ENCODE assay signal across 15 cellular contexts in the genomic region with DNA sequence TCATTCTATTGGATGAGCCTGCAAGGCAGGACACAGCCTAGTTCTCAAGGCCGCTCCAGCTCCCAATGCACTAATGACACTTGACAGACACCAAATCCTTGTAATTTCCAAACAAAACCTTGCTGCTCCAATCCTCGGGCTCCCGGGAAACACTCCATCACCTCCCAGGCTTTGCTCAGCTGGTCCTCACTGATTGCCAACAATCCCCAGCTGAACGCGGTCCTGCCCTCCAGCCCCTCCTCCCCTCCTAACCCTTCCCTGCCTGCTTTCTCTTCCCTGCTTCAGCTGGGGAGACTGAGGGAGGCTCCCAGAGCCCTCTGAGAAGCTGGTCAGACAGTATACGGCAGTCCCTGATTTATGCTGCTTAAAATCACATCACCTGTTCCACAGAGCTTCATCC.
A peak's percentile ranks its signal among the peaks of the same experiment; 100 is the strongest.
DNase-seq lines count a peak whose midpoint lies in the region; TF ChIP-seq lines count a peak whose summit lies in the region.
"Had no signal": no experiment of that assay in that cellular context is flagged by ENCODE, and none has a peak within 500 bp of the region (broad histone marks: within the 10 kb centered on the region; RNA-seq: fewer than 3 reads in every experiment).

No MANE protein-coding gene starts in this region.

- H3K27me3 Mint-ChIP-seq in neural progenitor cell (ENCODE audit: insufficient read depth, low read depth): peaks cover 4% of the 10 kb centered on the region

- H2AFZ ChIP-seq in neural progenitor cell (replicated peaks): peak overlapping the region; percentile 5

- no peaks in the 10 kb centered on the region for H3K36me3 Mint-ChIP-seq in neural progenitor cell
- H3K36me3 Mint-ChIP-seq: activated naive CD4-positive, alpha-beta T cell treated with anti-CD3 and anti-CD28 coated beads, Interleukin-2, amount 10 ng/mL, durations not matched to agents 7 days and 5 days had no signal

- DNase-seq in G401 (ENCODE audit: low spot score): peak; percentile 77
- peak; percentile 70 for DNase-seq in NCI-H2227 treated with DMSO at 0.1 percent for 48 hours (lab: John Stamatoyannopoulos, UW)
- DNase-seq in neural progenitor cell (ENCODE audit: low spot score): peak; percentile 63
- no peak for DNase-seq in activated CD4-positive, alpha-beta T cell treated with anti-CD3 and anti-CD28 coated beads for 4 hours
- DNase-seq in SW480 (ENCODE audit: low spot score): no peak
- no peak for DNase-seq in NCI-H1694 treated with DMSO at 0.1 percent for 48 hours (lab: John Stamatoyannopoulos, UW)
- DNase-seq in stimulated activated CD4-positive, alpha-beta T cell treated with anti-CD3 and anti-CD28 coated beads, Interleukin-2, amount 100 ng/mL, for 48 hours: no peak
- DNase-seq: activated naive CD4-positive, alpha-beta T cell treated with anti-CD3 and anti-CD28 coated beads, Interleukin-2, amount 10 ng/mL, durations not matched to agents 7 days and 5 days; activated T-cell treated with anti-CD3 and anti-CD28 coated beads, Interleukin-2, amount 50 U/mL, for 48 hours; central memory CD4-positive, alpha-beta T cell; NCI-H2107; NCI-H526; stomach had no signal

- H3K4me3 ChIP-seq in neural progenitor cell: no peak overlapping the region
- H3K4me3 ChIP-seq: BLaER1 treated with 17β-estradiol and CSF1 and Interleukin-3, amounts not matched to agents 10 nM and 100 nM; stomach had no signal

- peaks cover 8% of the 10 kb centered on the region for H3K4me1 Mint-ChIP-seq in neural progenitor cell
- H3K4me1 Mint-ChIP-seq: activated naive CD4-positive, alpha-beta T cell treated with anti-CD3 and anti-CD28 coated beads, Interleukin-2, amount 10 ng/mL, durations not matched to agents 7 days and 5 days had no signal

- H3K27me3 ChIP-seq in neural progenitor cell: no peaks in the 10 kb centered on the region
- H3K27me3 ChIP-seq: BLaER1 treated with 17β-estradiol and CSF1 and Interleukin-3, amounts not matched to agents 10 nM and 100 nM had no signal

- H3K4me2 ChIP-seq in neural progenitor cell: no peak overlapping the region
- H3K4me2 ChIP-seq: BLaER1 treated with 17β-estradiol and CSF1 and Interleukin-3, amounts not matched to agents 10 nM and 100 nM had no signal

- no peaks in the 10 kb centered on the region for H3K4me1 ChIP-seq in neural progenitor cell
- H3K4me1 ChIP-seq: BLaER1 treated with 17β-estradiol and CSF1 and Interleukin-3, amounts not matched to agents 10 nM and 100 nM had no signal

- no peaks in the 10 kb centered on the region for H3K9me3 ChIP-seq in neural progenitor cell (ENCODE audit: low read depth)
- H3K9me3 ChIP-seq: BLaER1 treated with 17β-estradiol and CSF1 and Interleukin-3, amounts not matched to agents 10 nM and 100 nM; stomach had no signal

- no peak for TF ChIP-seq CTCF in neural progenitor cell (IDR thresholded peaks at IDR 0.05)

- no peak overlapping the region for H3K27ac Mint-ChIP-seq in neural progenitor cell
- H3K27ac Mint-ChIP-seq: activated naive CD4-positive, alpha-beta T cell treated with anti-CD3 and anti-CD28 coated beads, Interleukin-2, amount 10 ng/mL, durations not matched to agents 7 days and 5 days had no signal

- no peaks in the 10 kb centered on the region for H3K79me2 ChIP-seq in neural progenitor cell (ENCODE audit: low read depth)

- no peak overlapping the region for H3K4me3 Mint-ChIP-seq in neural progenitor cell
- H3K4me3 Mint-ChIP-seq: activated naive CD4-positive, alpha-beta T cell treated with anti-CD3 and anti-CD28 coated beads, Interleukin-2, amount 10 ng/mL, durations not matched to agents 7 days and 5 days had no signal

- H3K9me3 Mint-ChIP-seq in neural progenitor cell: no peaks in the 10 kb centered on the region
- H3K9me3 Mint-ChIP-seq: activated naive CD4-positive, alpha-beta T cell treated with anti-CD3 and anti-CD28 coated beads, Interleukin-2, amount 10 ng/mL, durations not matched to agents 7 days and 5 days had no signal

- H3K27ac ChIP-seq in cingulate gyrus (ENCODE audit: low read depth, low read length): peak overlapping the region; percentile 69
- H3K27ac ChIP-seq in neural progenitor cell: no peak overlapping the region
- H3K27ac ChIP-seq: BLaER1 treated with 17β-estradiol and CSF1 and Interleukin-3, amounts not matched to agents 10 nM and 100 nM; stomach had no signal

- in situ Hi-C loops in G401 (cut with HindIII; ENCODE audit: low sequenced_read_pairs): no loop called here

- no peaks in the 10 kb centered on the region for H3K36me3 ChIP-seq in neural progenitor cell
- H3K36me3 ChIP-seq: BLaER1 treated with 17β-estradiol and CSF1 and Interleukin-3, amounts not matched to agents 10 nM and 100 nM; stomach had no signal

- H3F3A ChIP-seq in neural progenitor cell (ENCODE audit: low read depth): no peaks in the 10 kb centered on the region

- no peaks in the 10 kb centered on the region for H4K20me1 ChIP-seq in neural progenitor cell (ENCODE audit: low read depth)
- H4K20me1 ChIP-seq: BLaER1 treated with 17β-estradiol and CSF1 and Interleukin-3, amounts not matched to agents 10 nM and 100 nM had no signal

- no peak overlapping the region for H3K9ac ChIP-seq in neural progenitor cell
- H3K9ac ChIP-seq: BLaER1 treated with 17β-estradiol and CSF1 and Interleukin-3, amounts not matched to agents 10 nM and 100 nM had no signal

Comparison
In these comparisons a context has a peak if more than half of its experiments do, and no peak if none do; other contexts are left out.
1. DNase-seq: peak in G401 (single experiment), NCI-H2227 treated with DMSO at 0.1 percent for 48 hours (single experiment) and neural progenitor cell (single experiment); none in activated CD4-positive, alpha-beta T cell treated with anti-CD3 and anti-CD28 coated beads for 4 hours (0 of 2), SW480 (single experiment), NCI-H1694 treated with DMSO at 0.1 percent for 48 hours (single experiment) and stimulated activated CD4-positive, alpha-beta T cell treated with anti-CD3 and anti-CD28 coated beads, Interleukin-2, amount 100 ng/mL, for 48 hours (0 of 2).